Comparison of ENCODE assay signal across 8 cellular contexts in the genomic region with DNA sequence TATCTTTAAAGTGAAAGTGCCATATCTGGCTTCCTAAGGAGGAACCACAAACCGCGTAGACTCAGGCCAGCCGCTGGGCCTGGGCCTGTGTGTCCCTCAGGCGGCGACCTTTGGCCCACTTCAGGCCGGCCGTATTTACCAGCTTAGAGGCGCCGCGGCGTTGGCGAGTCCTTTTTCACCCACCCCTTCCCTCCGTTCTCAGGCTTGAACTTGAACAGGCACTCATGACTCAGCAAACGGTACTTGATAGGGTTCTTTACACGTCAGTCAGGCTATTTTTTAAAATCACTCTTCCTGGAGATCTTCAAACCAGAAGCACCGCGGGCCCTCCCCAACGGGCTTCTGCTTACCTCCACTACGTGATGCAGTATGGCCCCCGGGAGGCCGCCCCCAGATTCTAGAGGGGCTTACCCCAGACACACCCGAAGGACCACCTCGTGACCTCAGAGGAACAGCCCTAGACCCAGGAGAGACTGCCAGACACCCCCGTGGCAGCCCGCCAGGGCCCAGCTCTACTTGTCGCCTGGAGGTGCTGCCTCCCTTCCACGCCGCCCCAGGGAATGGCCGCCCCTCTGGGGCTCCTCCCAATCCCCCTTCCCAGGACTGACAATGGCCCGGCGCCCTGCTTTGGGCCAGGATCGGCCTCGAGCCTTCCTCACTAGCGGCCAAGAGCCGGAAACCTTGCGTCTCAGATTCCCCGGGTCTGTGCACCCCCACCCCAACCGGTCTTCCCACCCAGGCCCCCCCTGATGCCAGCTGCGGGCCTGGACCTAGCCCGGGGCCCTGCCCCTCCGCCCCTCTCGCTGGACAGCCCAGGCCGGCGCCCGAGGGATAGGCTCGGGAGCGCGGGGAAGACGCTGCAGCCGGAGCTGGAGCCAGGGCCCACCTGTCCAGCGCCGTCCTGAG. TPM values are rescaled to one million over a fixed set of nuclear protein-coding genes. Genes with fewer than 3 reads are reported as not detected.
DNase-seq lines count a peak whose midpoint lies in the region; ATAC-seq and TF ChIP-seq lines count a peak whose summit lies in the region.

No MANE protein-coding gene starts in this region.

- no peaks in the 10 kb centered on the region for H3K27me3 Mint-ChIP-seq in T-cell
- no peaks in the 10 kb centered on the region for H3K27me3 Mint-ChIP-seq in progenitor cell of endocrine pancreas

- H3K9me3 ChIP-seq in left ventricle myocardium inferior (replicated peaks) = no peaks in the 10 kb centered on the region

- DNase-seq in Ammon's horn (ENCODE audit: low spot score) (peak; percentile 94), T-cell (peak; percentile 20 to 67 (median 44)), amniotic epithelial cell (ENCODE audit: low read depth) (peak; percentile 99), left ventricle myocardium inferior (peak; percentile 95), progenitor cell of endocrine pancreas (ENCODE audit: low spot score, unreplicated experiment) (peak; percentile 53), ureter (ENCODE audit: low spot score) (peak; percentile 92)

- H3K27ac Mint-ChIP-seq in T-cell (peak overlapping the region; percentile 79 to 82), progenitor cell of endocrine pancreas (peak overlapping the region; percentile 99)

- H3K9me3 Mint-ChIP-seq in T-cell = no peaks in the 10 kb centered on the region
- no peaks in the 10 kb centered on the region for H3K9me3 Mint-ChIP-seq in progenitor cell of endocrine pancreas (ENCODE audit: low read depth)

- ATAC-seq in GM19351 (IDR thresholded peaks at IDR 0.05; ENCODE audit: unreplicated experiment) (peak; percentile 84), HG03520 (IDR thresholded peaks at IDR 0.05; ENCODE audit: unreplicated experiment) (peak; percentile 79), T-cell (replicated peaks in 1 of 4) (peak; percentile 87 to 91 (median 88))

- no peaks in the 10 kb centered on the region for H3K36me3 Mint-ChIP-seq in T-cell
- H3K36me3 Mint-ChIP-seq in progenitor cell of endocrine pancreas (ENCODE audit: insufficient read depth) = no peaks in the 10 kb centered on the region

- H3K4me3 Mint-ChIP-seq in T-cell = peak overlapping the region; percentile 76 to 85 (median 84)
- peak overlapping the region; percentile 73 for H3K4me3 Mint-ChIP-seq in progenitor cell of endocrine pancreas (ENCODE audit: low read depth)

- no peaks in the 10 kb centered on the region for H3K27me3 ChIP-seq in left ventricle myocardium inferior (ENCODE audit: low read depth)

- intact Hi-C loops in left ventricle myocardium inferior (cut with micrococcal nuclease) = no loop called here

- H3K27ac ChIP-seq in left ventricle myocardium inferior (replicated peaks) = peak overlapping the region; percentile 98

- POLR2A ChIA-PET in T-cell (lab: Charles Lee) = interaction anchor here in 1 of 2 donors (0.6 to 0.7 kb wide), 2 partner anchors 10 to 1267 kb away, joined by 4 to 6 read pairs; no protein-coding TSS in a partner anchor

- H3K36me3 ChIP-seq in left ventricle myocardium inferior = no peaks in the 10 kb centered on the region

- CTCF ChIA-PET in T-cell (lab: Charles Lee) = interaction anchor here (1.1 to 1.9 kb wide), 5 partner anchors 9 to 91 kb away, joined by 3 to 9 read pairs (median 4); a partner anchor contains a TSS

- TF ChIP-seq CTCF in left ventricle myocardium inferior (IDR thresholded peaks at IDR 0.05; ENCODE audit: borderline replicate concordance) = no peak
- no peak for TF ChIP-seq CTCF in progenitor cell of endocrine pancreas (IDR thresholded peaks at IDR 0.05; ENCODE audit: unreplicated experiment)

- H3K4me3 ChIP-seq in left ventricle myocardium inferior = peak overlapping the region; percentile 73

- peaks cover 11 to 12% (median 11%) of the 10 kb centered on the region in 3 donors for H3K4me1 Mint-ChIP-seq in T-cell
- peaks cover 33% of the 10 kb centered on the region for H3K4me1 Mint-ChIP-seq in progenitor cell of endocrine pancreas (ENCODE audit: low read depth)

- H3K4me1 ChIP-seq in left ventricle myocardium inferior = peaks cover 23% of the 10 kb centered on the region

RNA-seq across cellular contexts. Expression of a gene that starts 33.8 kb away (rescaled TPM):
- total RNA-seq in T-cell (10 to 100 TPM in 1 of 5 donors, 1 to 10 TPM in 4; 3.1 to 12.2 (median 5.0) TPM), left ventricle myocardium inferior (51.5 TPM), progenitor cell of endocrine pancreas (53.4 and 58.8 TPM in 2 replicates), ureter (14.3 TPM)

RNA-seq across cellular contexts. Expression of a gene that starts 39.4 kb away (rescaled TPM):
- total RNA-seq in T-cell (10 to 100 TPM; 56.0 to 90.4 (median 77.2) TPM), left ventricle myocardium inferior (35.2 TPM), progenitor cell of endocrine pancreas (27.4 and 37.4 TPM in 2 replicates), ureter (49.2 TPM)

Comparison
In these comparisons a context has a peak if more than half of its experiments do, and no peak if none do; other contexts are left out.
1. Peak in every context shown above with its lines: DNase-seq, ATAC-seq, H3K4me3 ChIP-seq and H3K27ac ChIP-seq.
2. DNase-seq: peak in every context shown above with its lines; median percentile 99 in amniotic epithelial cell; 95 in left ventricle myocardium inferior; 94 in Ammon's horn; 92 in ureter; 53 in progenitor cell of endocrine pancreas; 44 in T-cell.